Comparison of ENCODE assay signal across 1 cellular context in the genomic region with DNA sequence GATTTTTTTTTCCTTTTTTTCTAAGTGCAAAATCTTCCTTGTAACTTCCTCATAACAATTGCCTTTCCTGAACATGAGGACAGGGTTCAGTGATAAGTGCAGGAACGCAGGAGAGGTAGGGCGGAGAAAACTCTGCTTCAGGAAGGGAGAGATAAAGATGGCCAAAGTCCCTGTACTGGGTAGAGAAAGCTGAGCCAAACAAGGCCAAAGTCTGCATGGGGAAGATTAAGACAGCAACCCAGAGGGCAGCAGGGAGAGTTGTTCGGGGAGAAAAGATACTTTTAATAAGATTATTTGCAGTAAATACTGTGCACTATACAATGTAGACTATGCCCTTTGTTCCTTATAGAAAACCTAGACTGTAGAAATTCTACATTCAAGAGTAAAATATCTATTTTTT.
TF ChIP-seq lines count a peak whose summit lies in the region.

No MANE protein-coding gene starts in this region.

TF ChIP-seq in HCT116, 20 proteins besides CTCF, POLR2A, EP300 and RAD21 (continued from another document):
- TF ChIP-seq, protein P1, sequence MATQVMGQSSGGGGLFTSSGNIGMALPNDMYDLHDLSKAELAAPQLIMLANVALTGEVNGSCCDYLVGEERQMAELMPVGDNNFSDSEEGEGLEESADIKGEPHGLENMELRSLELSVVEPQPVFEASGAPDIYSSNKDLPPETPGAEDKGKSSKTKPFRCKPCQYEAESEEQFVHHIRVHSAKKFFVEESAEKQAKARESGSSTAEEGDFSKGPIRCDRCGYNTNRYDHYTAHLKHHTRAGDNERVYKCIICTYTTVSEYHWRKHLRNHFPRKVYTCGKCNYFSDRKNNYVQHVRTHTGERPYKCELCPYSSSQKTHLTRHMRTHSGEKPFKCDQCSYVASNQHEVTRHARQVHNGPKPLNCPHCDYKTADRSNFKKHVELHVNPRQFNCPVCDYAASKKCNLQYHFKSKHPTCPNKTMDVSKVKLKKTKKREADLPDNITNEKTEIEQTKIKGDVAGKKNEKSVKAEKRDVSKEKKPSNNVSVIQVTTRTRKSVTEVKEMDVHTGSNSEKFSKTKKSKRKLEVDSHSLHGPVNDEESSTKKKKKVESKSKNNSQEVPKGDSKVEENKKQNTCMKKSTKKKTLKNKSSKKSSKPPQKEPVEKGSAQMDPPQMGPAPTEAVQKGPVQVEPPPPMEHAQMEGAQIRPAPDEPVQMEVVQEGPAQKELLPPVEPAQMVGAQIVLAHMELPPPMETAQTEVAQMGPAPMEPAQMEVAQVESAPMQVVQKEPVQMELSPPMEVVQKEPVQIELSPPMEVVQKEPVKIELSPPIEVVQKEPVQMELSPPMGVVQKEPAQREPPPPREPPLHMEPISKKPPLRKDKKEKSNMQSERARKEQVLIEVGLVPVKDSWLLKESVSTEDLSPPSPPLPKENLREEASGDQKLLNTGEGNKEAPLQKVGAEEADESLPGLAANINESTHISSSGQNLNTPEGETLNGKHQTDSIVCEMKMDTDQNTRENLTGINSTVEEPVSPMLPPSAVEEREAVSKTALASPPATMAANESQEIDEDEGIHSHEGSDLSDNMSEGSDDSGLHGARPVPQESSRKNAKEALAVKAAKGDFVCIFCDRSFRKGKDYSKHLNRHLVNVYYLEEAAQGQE (IDR thresholded peaks at IDR 0.05; ENCODE audit: low read depth): no peak
- TF ChIP-seq, protein P2, sequence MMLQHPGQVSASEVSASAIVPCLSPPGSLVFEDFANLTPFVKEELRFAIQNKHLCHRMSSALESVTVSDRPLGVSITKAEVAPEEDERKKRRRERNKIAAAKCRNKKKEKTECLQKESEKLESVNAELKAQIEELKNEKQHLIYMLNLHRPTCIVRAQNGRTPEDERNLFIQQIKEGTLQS (IDR thresholded peaks at IDR 0.05): no peak
